Comparison of ENCODE assay signal across 8 cellular contexts in the genomic region with DNA sequence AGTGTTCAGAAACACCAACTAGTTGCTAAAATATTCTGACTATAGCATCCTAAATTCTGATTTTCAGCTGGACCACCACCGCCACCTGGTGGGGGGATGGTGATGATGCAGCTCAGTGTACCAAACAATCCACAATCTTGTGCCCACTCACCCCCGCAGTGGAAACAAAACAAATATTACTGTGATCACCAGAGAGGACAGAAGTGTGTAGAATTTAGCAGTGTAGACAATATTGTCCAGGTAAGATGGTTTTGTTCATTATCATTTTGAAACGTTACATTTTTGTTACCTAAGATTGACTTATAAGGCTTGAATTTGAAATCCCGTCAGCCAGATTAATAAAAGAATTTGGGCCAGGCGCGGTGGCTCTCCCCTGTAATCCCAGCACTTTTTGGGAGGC. TPM values are rescaled to one million over a fixed set of nuclear protein-coding genes. Genes with fewer than 3 reads are reported as not detected.
DNase-seq lines count a peak whose midpoint lies in the region; ATAC-seq and TF ChIP-seq lines count a peak whose summit lies in the region.

No MANE protein-coding gene starts in this region.

- no peak overlapping the region for H3K4me3 ChIP-seq in heart left ventricle

- H3K36me3 Mint-ChIP-seq in activated naive CD8-positive, alpha-beta T cell treated with anti-CD3 and anti-CD28 coated beads, Interleukin-2, amount 10 ng/mL, durations not matched to agents 7 days and 5 days: peaks cover 2% of the 10 kb centered on the region

- peak; percentile 59 for DNase-seq in NCI-H2196 (lab: John Stamatoyannopoulos, UW; ENCODE audit: unreplicated experiment)
- no peak for DNase-seq in NCI-H2196 treated with DMSO at 0.1 percent for 48 hours (lab: John Stamatoyannopoulos, UW; ENCODE audit: unreplicated experiment)
- DNase-seq in HS-27A (ENCODE audit: low read depth): peak; percentile 26
- DNase-seq in SKM-1 treated with dmso at 0.1 percent for 144 hours (lab: John Stamatoyannopoulos, UW; ENCODE audit: unreplicated experiment): peak; percentile 19
- DNase-seq in activated naive CD8-positive, alpha-beta T cell treated with anti-CD3 and anti-CD28 coated beads, Interleukin-2, amount 10 ng/mL, durations not matched to agents 7 days and 5 days: peak; percentile 79
- peak; percentile 28 to 66 (median 50) for DNase-seq in heart left ventricle
- peak; percentile 66 for DNase-seq in retina
- no peak for DNase-seq in NCI-H774 (lab: John Stamatoyannopoulos, UW)

- POLR2A ChIA-PET in activated naive CD8-positive, alpha-beta T cell treated with anti-CD3 and anti-CD28 coated beads, Interleukin-2, amount 10 ng/mL, durations not matched to agents 7 days and 5 days (lab: Charles Lee): interaction anchor here (0.6 kb wide), 1 partner anchor 673 kb away, joined by 3 read pairs; no protein-coding TSS in a partner anchor

- H3K9me3 Mint-ChIP-seq in activated naive CD8-positive, alpha-beta T cell treated with anti-CD3 and anti-CD28 coated beads, Interleukin-2, amount 10 ng/mL, durations not matched to agents 7 days and 5 days: no peaks in the 10 kb centered on the region

- H3K27me3 Mint-ChIP-seq in activated naive CD8-positive, alpha-beta T cell treated with anti-CD3 and anti-CD28 coated beads, Interleukin-2, amount 10 ng/mL, durations not matched to agents 7 days and 5 days: no peaks in the 10 kb centered on the region

- peak in 11 of 12 donors; percentile 91 to 99 (median 95) for TF ChIP-seq CTCF in heart left ventricle (IDR thresholded peaks at IDR 0.05)

- ATAC-seq in activated naive CD8-positive, alpha-beta T cell treated with anti-CD3 and anti-CD28 coated beads, Interleukin-2, amount 10 ng/mL, durations not matched to agents 7 days and 5 days (ENCODE audit: low read depth): peak; percentile 61
- ATAC-seq in heart left ventricle: peak in 1 of 4 donors; percentile 54

- WGBS in heart left ventricle, 4 donors: 62 to 67% (median 65%) methylated on average over 6 of the region's 6 CpGs

- H3K9me3 ChIP-seq in heart left ventricle: no peaks in the 10 kb centered on the region

- H3K4me1 ChIP-seq in heart left ventricle: no peaks in the 10 kb centered on the region

- intact Hi-C loops in heart left ventricle (cut with DNase I): loop anchor here (1.0 to 10.0 kb wide), 8 partner anchors 235 to 723 kb away; no protein-coding TSS in a partner anchor

- no peak overlapping the region for H3K27ac ChIP-seq in heart left ventricle

- H3K4me3 Mint-ChIP-seq in activated naive CD8-positive, alpha-beta T cell treated with anti-CD3 and anti-CD28 coated beads, Interleukin-2, amount 10 ng/mL, durations not matched to agents 7 days and 5 days: no peak overlapping the region

- peaks cover 1% of the 10 kb centered on the region for H3K4me1 Mint-ChIP-seq in activated naive CD8-positive, alpha-beta T cell treated with anti-CD3 and anti-CD28 coated beads, Interleukin-2, amount 10 ng/mL, durations not matched to agents 7 days and 5 days

- peaks cover 0 to 17% (median 3%) of the 10 kb centered on the region in 9 donors for H3K36me3 ChIP-seq in heart left ventricle

- no peaks in the 10 kb centered on the region for H3K27me3 ChIP-seq in heart left ventricle

- no peak overlapping the region for H3K27ac Mint-ChIP-seq in activated naive CD8-positive, alpha-beta T cell treated with anti-CD3 and anti-CD28 coated beads, Interleukin-2, amount 10 ng/mL, durations not matched to agents 7 days and 5 days

- TF ChIP-seq POLR2A in heart left ventricle (IDR thresholded peaks at IDR 0.05): no peak

RNA-seq across cellular contexts. Expression of a gene that starts 31.7 kb away (rescaled TPM):
- total RNA-seq in activated naive CD8-positive, alpha-beta T cell treated with anti-CD3 and anti-CD28 coated beads, Interleukin-2, amount 10 ng/mL, durations not matched to agents 7 days and 5 days: 100 to 1,000 TPM; 103 to 117 TPM
- total RNA-seq in heart left ventricle: 10 to 100 TPM; 30.9 to 90.5 (median 57.0) TPM
- 10 to 100 TPM; 28.2 to 43.3 TPM for polyA plus RNA-seq in heart left ventricle

Comparison
In these comparisons a context has a peak if more than half of its experiments do, and no peak if none do; other contexts are left out.
1. DNase-seq: peak in NCI-H2196 (single experiment), HS-27A (single experiment), SKM-1 treated with dmso at 0.1 percent for 144 hours (single experiment), activated naive CD8-positive, alpha-beta T cell treated with anti-CD3 and anti-CD28 coated beads, Interleukin-2, amount 10 ng/mL, durations not matched to agents 7 days and 5 days (single experiment), heart left ventricle (5 of 5) and retina (single experiment); none in NCI-H2196 treated with DMSO at 0.1 percent for 48 hours (single experiment) and NCI-H774 (single experiment).